ENCODE assay signal across 24 cellular contexts in the genomic region with DNA sequence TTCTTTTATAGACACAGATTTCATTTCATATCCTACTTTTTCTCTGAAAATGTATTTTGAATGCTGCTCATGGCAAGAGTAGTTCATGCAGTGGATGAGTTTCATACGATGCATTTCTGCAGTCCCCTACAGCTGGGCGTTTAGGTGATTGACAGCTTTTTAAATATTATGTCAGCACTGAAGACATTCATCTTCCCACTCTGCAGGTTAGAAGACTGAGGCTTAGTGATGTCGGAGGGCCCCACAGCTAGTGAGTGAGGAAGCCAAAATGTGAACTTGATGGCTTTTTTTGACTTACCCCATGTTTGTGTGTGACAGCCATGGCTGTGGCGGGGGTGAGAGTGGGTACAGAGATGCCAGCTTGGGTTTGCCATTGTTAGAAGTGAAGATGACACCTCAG. TPM values are rescaled to one million over a fixed set of nuclear protein-coding genes. Genes with fewer than 3 reads are reported as not detected.
"Had no signal": no experiment of that assay in that cellular context is flagged by ENCODE, and none has a peak within 500 bp of the region (broad histone marks: within the 10 kb centered on the region; RNA-seq: fewer than 3 reads in every experiment).

No MANE protein-coding gene starts in this region.

- FAIRE-seq: frontal cortex had no signal

- H3K4me3 Mint-ChIP-seq: immature natural killer cell; memory B cell; naive B cell; natural killer cell treated with Interleukin-12 subunit alpha and Interleukin-12 subunit beta and Interleukin-15 and Interleukin-18, amount 100 ng/mL, for 72 hours; neural progenitor cell; stimulated activated memory B cell treated with anti-CD40 and anti-IgM and Interleukin-4, amounts not matched to agents 10 μg/mL and 1 μg/mL and 100 μg/mL, for 72 hours; type B pancreatic cell had no signal

- H3K4me1 Mint-ChIP-seq: immature natural killer cell; stimulated activated memory B cell treated with anti-CD40 and anti-IgM and Interleukin-4, amounts not matched to agents 10 μg/mL and 1 μg/mL and 100 μg/mL, for 72 hours had no signal

- H3K36me3 Mint-ChIP-seq: immature natural killer cell; naive B cell; natural killer cell treated with Interleukin-12 subunit alpha and Interleukin-12 subunit beta and Interleukin-15 and Interleukin-18, amount 100 ng/mL, for 72 hours; neural progenitor cell; type B pancreatic cell had no signal

- H2AFZ ChIP-seq: neural progenitor cell had no signal

- H3K27ac Mint-ChIP-seq: memory B cell; natural killer cell treated with Interleukin-12 subunit alpha and Interleukin-12 subunit beta and Interleukin-15 and Interleukin-18, amount 100 ng/mL, for 72 hours; neural progenitor cell; stimulated activated memory B cell treated with anti-CD40 and anti-IgM and Interleukin-4, amounts not matched to agents 10 μg/mL and 1 μg/mL and 100 μg/mL, for 72 hours; type B pancreatic cell had no signal

- H3K36me3 ChIP-seq: colonic mucosa, neural progenitor cell had no signal

- H3K4me2 ChIP-seq: neural progenitor cell had no signal

- ATAC-seq: left colon; natural killer cell treated with Interleukin-12 subunit alpha and Interleukin-12 subunit beta and Interleukin-15 and Interleukin-18, amount 100 ng/mL, for 72 hours; psoas muscle; right cardiac atrium; stimulated activated memory B cell treated with anti-CD40 and anti-IgM and Interleukin-4, amounts not matched to agents 10 μg/mL and 1 μg/mL and 100 μg/mL, for 72 hours; stimulated activated naive CD8-positive, alpha-beta T cell treated with anti-CD3 and anti-CD28 coated beads, Interleukin-15, Interleukin-2, amounts not matched to agents 100 U/mL and 50 U/mL, for 24 hours had no signal

- H3K4me1 ChIP-seq: spleen had no signal

- H3K9me3 ChIP-seq: colonic mucosa, psoas muscle, spleen, testis, tibial artery had no signal

- DNase-seq: colonic mucosa; dermis blood vessel endothelial cell; effector memory CD4-positive, alpha-beta T cell; immature natural killer cell; islet precursor cell; kidney glomerular epithelial cell; left colon; naive B cell; spleen; stimulated activated CD4-positive, alpha-beta T cell treated with anti-CD3 and anti-CD28 coated beads, Interleukin-4, amount 100 ng/mL, for 4 hours; stimulated activated naive CD8-positive, alpha-beta T cell treated with anti-CD3 and anti-CD28 coated beads, Interleukin-15, Interleukin-2, amounts not matched to agents 100 U/mL and 50 U/mL, for 24 hours; testis; tibial artery had no signal

- H3K27ac ChIP-seq: colonic mucosa, neural progenitor cell, psoas muscle, skin epidermis, spleen, testis, tibial artery had no signal

- H3K4me3 ChIP-seq: colonic mucosa, lung, neural progenitor cell, psoas muscle, skin epidermis, spleen, testis, tibial artery had no signal

- H3K9me3 Mint-ChIP-seq: immature natural killer cell; memory B cell; naive B cell; natural killer cell treated with Interleukin-12 subunit alpha and Interleukin-12 subunit beta and Interleukin-15 and Interleukin-18, amount 100 ng/mL, for 72 hours; neural progenitor cell; stimulated activated memory B cell treated with anti-CD40 and anti-IgM and Interleukin-4, amounts not matched to agents 10 μg/mL and 1 μg/mL and 100 μg/mL, for 72 hours; type B pancreatic cell had no signal

- H3K9ac ChIP-seq: neural progenitor cell had no signal

- H3K27me3 ChIP-seq: colonic mucosa, testis had no signal

RNA-seq across cellular contexts. Expression of gene MYH7B, which starts 33.5 kb away (rescaled TPM):
- total RNA-seq: fibroblast of villous mesenchyme, frontal cortex had no signal
- polyA plus RNA-seq: immature natural killer cell had no signal
